1 cellular context compared by ENCODE assay signal in genomic region chr6:11212625-11213024, GRCh38.
TF ChIP-seq lines count a peak whose summit lies in the region.

No MANE protein-coding gene starts in this region.

TF ChIP-seq in HepG2, 621 proteins besides CTCF, POLR2A, EP300 and RAD21 (continued from another document):
- TF ChIP-seq ZBTB33 (CRISPR knock-in tag; IDR thresholded peaks at IDR 0.05) (no peak), ZNF576 (CRISPR knock-in tag; IDR thresholded peaks at IDR 0.05) (no peak), ZNF770 (CRISPR knock-in tag; IDR thresholded peaks at IDR 0.05) (no peak), HOXA9 (CRISPR knock-in tag; IDR thresholded peaks at IDR 0.05; ENCODE audit: borderline replicate concordance) (no peak), MED1 (CRISPR knock-in tag; IDR thresholded peaks at IDR 0.05) (0 out of 2 replicates have a peak, but pooled peaks have one; percentile 6), PAF1 (CRISPR knock-in tag; IDR thresholded peaks at IDR 0.05) (peak; percentile 74; the same call in 1 of the 2 replicates), AFF4 (CRISPR knock-in tag; IDR thresholded peaks at IDR 0.05) (0 out of 2 replicates have a peak, but pooled peaks have one; percentile 25), RARG (CRISPR knock-in tag; IDR thresholded peaks at IDR 0.05; ENCODE audit: low read depth) (no peak), SSRP1 (CRISPR knock-in tag; IDR thresholded peaks at IDR 0.05) (0 out of 2 replicates have a peak, but pooled peaks have one; percentile 19)
